In genomic region chr11:6531267-6531752, GRCh38 we compare ENCODE assay signal across 8 cellular contexts. TPM values are rescaled to one million over a fixed set of nuclear protein-coding genes. Genes with fewer than 3 reads are reported as not detected.
DNase-seq lines count a peak whose midpoint lies in the region; ATAC-seq, FAIRE-seq and TF ChIP-seq lines count a peak whose summit lies in the region.

No MANE protein-coding gene starts in this region.

- intact Hi-C loops in Calu3 (cut with micrococcal nuclease; ENCODE audit: unreplicated experiment) (loop anchor here (1.0 kb wide), 2 partner anchors 152 to 175 kb away; partner anchors contain the start of gene MRPL17), adrenal gland (cut with DNase I) (loop anchor here (5.0 to 10.0 kb wide), 5 partner anchors 63 to 176 kb away; partner anchors contain the start of genes ILK (in 1 of the 2), MRPL17 (in 1 of the 2) and RRP8 (in 1 of the 2))

- CTCF ChIA-PET in Calu3 (lab: Charles Lee), result interaction anchor here (0.6 to 1.8 kb wide), 8 partner anchors 88 to 603 kb away, joined by 3 to 18 read pairs (median 4); partner anchors contain the start of genes MRPL17 and SMPD1

- FAIRE-seq in small intestine (lab: Jason Lieb, UNC), result no peak

- no TSS peak for BruUV-seq in Calu3 (replicated peaks; lab: Mats Ljungman, UMichigan)

- H3K27me3 Mint-ChIP-seq in Calu3 (ENCODE audit: unreplicated experiment), result no peaks in the 10 kb centered on the region

- WGBS in adrenal gland, 4 donors, result 0 to 9% (median 0%) methylated on average over 1 of the region's 1 CpG
- WGBS in small intestine, 3 donors, result 2 to 4% (median 3%) methylated on average over 1 of the region's 1 CpG

- H3K4me3 Mint-ChIP-seq in Calu3 (ENCODE audit: low read depth, unreplicated experiment), result no peak overlapping the region

- peak; percentile 46 for ATAC-seq in GM21367 (IDR thresholded peaks at IDR 0.05; ENCODE audit: unreplicated experiment)

- H3K27me3 ChIP-seq in adrenal gland, result no peaks in the 10 kb centered on the region
- no peaks in the 10 kb centered on the region for H3K27me3 ChIP-seq in small intestine (ENCODE audit: control insufficient read depth in 2 of 2, insufficient read depth in 2 of 2, low read length in 2 of 2)

- H3K4me3 ChIP-seq in adrenal gland (no peak overlapping the region), small intestine (ENCODE audit: low read depth in 1 of 2, low read length in 2 of 2) (no peak overlapping the region)

- TF ChIP-seq POLR2A in adrenal gland (IDR thresholded peaks at IDR 0.05), result no peak

- H3K36me3 ChIP-seq in adrenal gland (replicated peaks in 1 of 2), result peaks cover 0 to 4% of the 10 kb centered on the region in 2 donors
- peaks cover 0 to 2% of the 10 kb centered on the region in 2 donors for H3K36me3 ChIP-seq in small intestine (ENCODE audit: control insufficient read depth in 2 of 2, insufficient read depth in 2 of 2, low read length in 2 of 2)

- peak; percentile 51 for TF ChIP-seq CTCF in Calu3 (IDR thresholded peaks at IDR 0.05; ENCODE audit: unreplicated experiment)
- peak; percentile 54 to 95 (median 78) for TF ChIP-seq CTCF in adrenal gland (IDR thresholded peaks at IDR 0.05)

- H3K4me1 Mint-ChIP-seq in Calu3 (ENCODE audit: low read depth, unreplicated experiment), result no peaks in the 10 kb centered on the region

- DNase-seq in Calu3, result peak; percentile 45
- peak; percentile 19 for DNase-seq in NCI-H187 treated with DMSO at 0.1 percent for 48 hours (lab: John Stamatoyannopoulos, UW)
- peak in 5 of 7 donors; percentile 27 to 61 (median 35) for DNase-seq in adrenal gland
- peak; percentile 47 for DNase-seq in hepatic stellate cell (ENCODE audit: low spot score)
- DNase-seq in small intestine, result peak; percentile 49
- DNase-seq in cortex of kidney (lab: John Stamatoyannopoulos, UW), result no peak
- DNase-seq in NK-92 treated with Interleukin-12 subunit alpha and Interleukin-12 subunit beta, amount 100 ng/mL, for 24 hours (lab: John Stamatoyannopoulos, UW), result no peak

- H3K27ac ChIP-seq in adrenal gland (no peak overlapping the region), small intestine (ENCODE audit: low read depth in 1 of 2, low read length in 1 of 2) (no peak overlapping the region)

- H3K4me1 ChIP-seq in adrenal gland (replicated peaks in 1 of 2) (no peaks in the 10 kb centered on the region), small intestine (ENCODE audit: control insufficient read depth in 2 of 2, insufficient read depth in 1 of 2, low read depth in 1 of 2, low read length in 1 of 2) (no peaks in the 10 kb centered on the region)

- no peaks in the 10 kb centered on the region for H3K9me3 Mint-ChIP-seq in Calu3 (ENCODE audit: low read depth, unreplicated experiment)

- H3K27ac Mint-ChIP-seq in Calu3 (ENCODE audit: unreplicated experiment), result no peak overlapping the region

- H3K36me3 Mint-ChIP-seq in Calu3 (ENCODE audit: insufficient read depth, unreplicated experiment), result peaks cover 13% of the 10 kb centered on the region

- H3K9me3 ChIP-seq in adrenal gland (replicated peaks in 1 of 3) (no peaks in the 10 kb centered on the region), small intestine (ENCODE audit: control insufficient read depth, low read depth) (no peaks in the 10 kb centered on the region)

RNA-seq across cellular contexts. Expression of gene DNHD1, which starts 34.2 kb away (rescaled TPM):
- total RNA-seq in Calu3 (2022) (41.2 and 41.8 TPM in 2 replicates), adrenal gland (10 to 100 TPM in 3 of 8 donors, 1 to 10 TPM in 5; 5.7 to 14.0 (median 8.7) TPM)
- polyA plus RNA-seq in adrenal gland (10 to 100 TPM in 2 of 3 donors, 1 to 10 TPM in 1; 3.9 to 27.1 (median 16.8) TPM), small intestine (10 to 100 TPM in 1 of 3 donors, 1 to 10 TPM in 2; 4.0 to 10.5 (median 8.4) TPM)

RNA-seq across cellular contexts. Expression of gene TIMM10B, which starts 50.0 kb away (rescaled TPM):
- total RNA-seq in Calu3 (2022) (41.7 and 45.7 TPM in 2 replicates), adrenal gland (10 to 100 TPM; 30.3 to 81.9 (median 40.5) TPM)
- polyA plus RNA-seq in adrenal gland (10 to 100 TPM; 12.1 to 96.9 (median 16.7) TPM), small intestine (10 to 100 TPM; 15.9 to 29.0 (median 18.9) TPM)

RNA-seq across cellular contexts. Expression of gene ARFIP2, which starts 50.2 kb away (rescaled TPM):
- 72.2 and 74.9 TPM in 2 replicates for total RNA-seq in Calu3 (2022)
- total RNA-seq in adrenal gland, result 100 to 1,000 TPM in 1 of 8 donors, 10 to 100 TPM in 7; 47.4 to 108 (median 65.5) TPM
- polyA plus RNA-seq in adrenal gland, result 10 to 100 TPM; 51.1 to 65.0 (median 53.1) TPM
- polyA plus RNA-seq in small intestine, result 10 to 100 TPM; 48.5 to 67.8 (median 60.4) TPM

RNA-seq across cellular contexts. Expression of gene TRIM3, which starts 57.6 kb away (rescaled TPM):
- total RNA-seq in Calu3 (2022) (9.5 and 10.6 TPM in 2 replicates), adrenal gland (10 to 100 TPM in 4 of 8 donors, 1 to 10 TPM in 4; 6.6 to 20.6 (median 10.4) TPM)
- polyA plus RNA-seq in adrenal gland (10 to 100 TPM in 2 of 3 donors, 1 to 10 TPM in 1; 6.7 to 23.8 (median 16.8) TPM), small intestine (10 to 100 TPM; 11.0 to 96.4 (median 49.7) TPM)

Comparison
In these comparisons a context has a peak if more than half of its experiments do, and no peak if none do; other contexts are left out.
1. DNase-seq: peak in Calu3 (single experiment), NCI-H187 treated with DMSO at 0.1 percent for 48 hours (single experiment), adrenal gland (5 of 7), hepatic stellate cell (single experiment) and small intestine (single experiment); none in cortex of kidney (single experiment) and NK-92 treated with Interleukin-12 subunit alpha and Interleukin-12 subunit beta, amount 100 ng/mL, for 24 hours (single experiment).